Comparison of ENCODE assay signal across 2 cellular contexts in the genomic region with DNA sequence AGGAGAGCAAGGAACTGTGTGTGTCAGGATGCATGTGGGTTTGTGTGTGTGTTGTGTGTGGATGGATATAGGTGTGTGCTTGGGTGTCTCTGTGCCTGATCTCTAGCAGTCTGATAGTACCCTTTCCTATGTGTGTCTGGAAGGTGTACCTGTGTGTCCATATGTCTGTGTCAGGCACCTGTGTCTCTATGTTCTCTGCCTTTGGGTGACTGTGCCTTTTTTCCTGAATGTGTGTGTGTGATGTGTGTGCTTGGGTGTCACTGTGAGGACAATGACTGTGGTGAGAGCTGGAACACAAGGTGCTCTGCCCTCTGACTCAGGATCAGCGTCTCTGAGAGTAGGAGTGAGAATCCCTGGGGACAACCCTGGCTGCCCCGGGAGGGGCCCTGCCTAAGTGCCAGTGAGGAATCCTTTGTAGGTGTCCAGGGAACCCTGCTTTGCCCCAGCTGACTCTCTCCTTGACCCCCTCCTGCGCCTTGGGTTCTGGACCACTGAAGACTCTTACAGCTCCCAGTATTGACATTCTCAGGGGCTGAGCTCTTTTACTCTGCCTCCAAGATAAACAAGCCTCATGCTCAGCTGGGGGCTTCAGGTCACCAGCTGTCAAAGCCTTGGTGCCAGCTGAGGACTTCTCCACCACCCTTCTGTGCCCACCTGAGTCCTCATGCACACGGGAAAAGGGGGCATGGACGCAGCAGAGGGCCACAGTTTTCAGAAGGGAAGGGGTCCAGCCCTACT.
TF ChIP-seq lines count a peak whose summit lies in the region.

No MANE protein-coding gene starts in this region.

TF ChIP-seq in HCT116, 20 proteins besides CTCF, POLR2A, EP300 and RAD21:
- TF ChIP-seq SRF (IDR thresholded peaks at IDR 0.05; ENCODE audit: low read depth) (no peak), EZH2phosphoT487 (IDR thresholded peaks at IDR 0.05; ENCODE audit: borderline replicate concordance) (no peak), FOSL1 (IDR thresholded peaks at IDR 0.05; ENCODE audit: low read depth) (no peak), JUND (IDR thresholded peaks at IDR 0.05) (no peak), EGR1 (IDR thresholded peaks at IDR 0.05; ENCODE audit: low read depth) (no peak), POLR2AphosphoS5 (IDR thresholded peaks at IDR 0.05; ENCODE audit: low read depth, low read length) (no peak), SP1 (IDR thresholded peaks at IDR 0.05; ENCODE audit: low read depth) (no peak), YY1 (IDR thresholded peaks at IDR 0.05; ENCODE audit: extremely low read depth, insufficient replicate concordance, low read depth, low read length) (no peak), SIN3A (IDR thresholded peaks at IDR 0.05; ENCODE audit: low read depth) (no peak), ATF3 (IDR thresholded peaks at IDR 0.05) (no peak), TCF7L2 (IDR thresholded peaks at IDR 0.05; ENCODE audit: borderline replicate concordance, extremely low read depth, insufficient read depth, insufficient read length) (no peak), ELF1 (IDR thresholded peaks at IDR 0.05; ENCODE audit: borderline replicate concordance, low read depth) (no peak), ZNF274 (IDR thresholded peaks at IDR 0.05; ENCODE audit: low read depth, low read length) (no peak), CBX3 (IDR thresholded peaks at IDR 0.05; ENCODE audit: low read depth) (no peak), CEBPB (IDR thresholded peaks at IDR 0.05; ENCODE audit: low read depth) (no peak), EZH2 (IDR thresholded peaks at IDR 0.05) (no peak)
- TF ChIP-seq, protein P1, sequence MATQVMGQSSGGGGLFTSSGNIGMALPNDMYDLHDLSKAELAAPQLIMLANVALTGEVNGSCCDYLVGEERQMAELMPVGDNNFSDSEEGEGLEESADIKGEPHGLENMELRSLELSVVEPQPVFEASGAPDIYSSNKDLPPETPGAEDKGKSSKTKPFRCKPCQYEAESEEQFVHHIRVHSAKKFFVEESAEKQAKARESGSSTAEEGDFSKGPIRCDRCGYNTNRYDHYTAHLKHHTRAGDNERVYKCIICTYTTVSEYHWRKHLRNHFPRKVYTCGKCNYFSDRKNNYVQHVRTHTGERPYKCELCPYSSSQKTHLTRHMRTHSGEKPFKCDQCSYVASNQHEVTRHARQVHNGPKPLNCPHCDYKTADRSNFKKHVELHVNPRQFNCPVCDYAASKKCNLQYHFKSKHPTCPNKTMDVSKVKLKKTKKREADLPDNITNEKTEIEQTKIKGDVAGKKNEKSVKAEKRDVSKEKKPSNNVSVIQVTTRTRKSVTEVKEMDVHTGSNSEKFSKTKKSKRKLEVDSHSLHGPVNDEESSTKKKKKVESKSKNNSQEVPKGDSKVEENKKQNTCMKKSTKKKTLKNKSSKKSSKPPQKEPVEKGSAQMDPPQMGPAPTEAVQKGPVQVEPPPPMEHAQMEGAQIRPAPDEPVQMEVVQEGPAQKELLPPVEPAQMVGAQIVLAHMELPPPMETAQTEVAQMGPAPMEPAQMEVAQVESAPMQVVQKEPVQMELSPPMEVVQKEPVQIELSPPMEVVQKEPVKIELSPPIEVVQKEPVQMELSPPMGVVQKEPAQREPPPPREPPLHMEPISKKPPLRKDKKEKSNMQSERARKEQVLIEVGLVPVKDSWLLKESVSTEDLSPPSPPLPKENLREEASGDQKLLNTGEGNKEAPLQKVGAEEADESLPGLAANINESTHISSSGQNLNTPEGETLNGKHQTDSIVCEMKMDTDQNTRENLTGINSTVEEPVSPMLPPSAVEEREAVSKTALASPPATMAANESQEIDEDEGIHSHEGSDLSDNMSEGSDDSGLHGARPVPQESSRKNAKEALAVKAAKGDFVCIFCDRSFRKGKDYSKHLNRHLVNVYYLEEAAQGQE (IDR thresholded peaks at IDR 0.05; ENCODE audit: low read depth): no peak
TF ChIP-seq in HCT116: peak in this region for 0.

TF ChIP-seq in K562, 482 proteins besides CTCF, POLR2A, EP300 and RAD21:
- TF ChIP-seq CTBP1 (IDR thresholded peaks at IDR 0.05; ENCODE audit: borderline replicate concordance) (peak; percentile 29; the same call in 1 of the 2 replicates), HLTF (IDR thresholded peaks at IDR 0.05) (0 out of 2 replicates have a peak, but pooled peaks have one; percentile 50), TSHZ1 (CRISPR knock-in tag; IDR thresholded peaks at IDR 0.05) (no peak), LARP7 (IDR thresholded peaks at IDR 0.05) (0 out of 2 replicates have a peak, but pooled peaks have one; percentile 54), JUND (IDR thresholded peaks at IDR 0.05; ENCODE audit: borderline replicate concordance, low read depth, low read length) (0 out of 2 replicates have a peak, but pooled peaks have one; percentile 1), JUND (tag; IDR thresholded peaks at IDR 0.05; ENCODE audit: borderline replicate concordance, low read depth, low read length) (no peak), SREBF2 (CRISPR knock-in tag; IDR thresholded peaks at IDR 0.05) (no peak), TFAP4 (CRISPR knock-in tag; IDR thresholded peaks at IDR 0.05; ENCODE audit: borderline replicate concordance) (peak; percentile 52; the same call in 1 of the 2 replicates), OTX1 (CRISPR knock-in tag; IDR thresholded peaks at IDR 0.05) (peak; percentile 46; the same call in 1 of the 2 replicates), MEF2A (IDR thresholded peaks at IDR 0.05; ENCODE audit: control insufficient read depth, low read depth, low read length) (no peak), ARID1B (IDR thresholded peaks at IDR 0.05) (peak; percentile 45; the same call in 1 of the 2 replicates), ELF4 (CRISPR knock-in tag; IDR thresholded peaks at IDR 0.05) (peak; percentile 56; the same call in 1 of the 2 replicates), ZBTB2 (IDR thresholded peaks at IDR 0.05) (0 out of 2 replicates have a peak, but pooled peaks have one; percentile 24), FOXA3 (CRISPR knock-in tag; conservative IDR thresholded peaks at IDR 0.05 in 1 of 2, IDR thresholded peaks at IDR 0.05 in 1 of 2) (0 out of 4 replicates have a peak, but pooled peaks of 1 of the 2 experiments have one; percentile 8), HBP1 (CRISPR knock-in tag; IDR thresholded peaks at IDR 0.05) (0 out of 2 replicates have a peak, but pooled peaks have one; percentile 34), ZNF316 (IDR thresholded peaks at IDR 0.05) (peak; percentile 47; the same call in 1 of the 2 replicates)
- TF ChIP-seq, protein P2, sequence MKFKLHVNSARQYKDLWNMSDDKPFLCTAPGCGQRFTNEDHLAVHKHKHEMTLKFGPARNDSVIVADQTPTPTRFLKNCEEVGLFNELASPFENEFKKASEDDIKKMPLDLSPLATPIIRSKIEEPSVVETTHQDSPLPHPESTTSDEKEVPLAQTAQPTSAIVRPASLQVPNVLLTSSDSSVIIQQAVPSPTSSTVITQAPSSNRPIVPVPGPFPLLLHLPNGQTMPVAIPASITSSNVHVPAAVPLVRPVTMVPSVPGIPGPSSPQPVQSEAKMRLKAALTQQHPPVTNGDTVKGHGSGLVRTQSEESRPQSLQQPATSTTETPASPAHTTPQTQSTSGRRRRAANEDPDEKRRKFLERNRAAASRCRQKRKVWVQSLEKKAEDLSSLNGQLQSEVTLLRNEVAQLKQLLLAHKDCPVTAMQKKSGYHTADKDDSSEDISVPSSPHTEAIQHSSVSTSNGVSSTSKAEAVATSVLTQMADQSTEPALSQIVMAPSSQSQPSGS (CRISPR knock-in tag; IDR thresholded peaks at IDR 0.05): no peak
- TF ChIP-seq, protein P3, sequence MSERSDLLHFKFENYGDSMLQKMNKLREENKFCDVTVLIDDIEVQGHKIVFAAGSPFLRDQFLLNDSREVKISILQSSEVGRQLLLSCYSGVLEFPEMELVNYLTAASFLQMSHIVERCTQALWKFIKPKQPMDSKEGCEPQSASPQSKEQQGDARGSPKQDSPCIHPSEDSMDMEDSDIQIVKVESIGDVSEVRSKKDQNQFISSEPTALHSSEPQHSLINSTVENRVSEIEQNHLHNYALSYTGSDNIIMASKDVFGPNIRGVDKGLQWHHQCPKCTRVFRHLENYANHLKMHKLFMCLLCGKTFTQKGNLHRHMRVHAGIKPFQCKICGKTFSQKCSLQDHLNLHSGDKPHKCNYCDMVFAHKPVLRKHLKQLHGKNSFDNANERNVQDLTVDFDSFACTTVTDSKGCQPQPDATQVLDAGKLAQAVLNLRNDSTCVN (CRISPR knock-in tag; IDR thresholded peaks at IDR 0.05): 0 out of 2 replicates have a peak, but pooled peaks have one; percentile 68
